ENCODE assay signal across 8 cellular contexts in the genomic region with DNA sequence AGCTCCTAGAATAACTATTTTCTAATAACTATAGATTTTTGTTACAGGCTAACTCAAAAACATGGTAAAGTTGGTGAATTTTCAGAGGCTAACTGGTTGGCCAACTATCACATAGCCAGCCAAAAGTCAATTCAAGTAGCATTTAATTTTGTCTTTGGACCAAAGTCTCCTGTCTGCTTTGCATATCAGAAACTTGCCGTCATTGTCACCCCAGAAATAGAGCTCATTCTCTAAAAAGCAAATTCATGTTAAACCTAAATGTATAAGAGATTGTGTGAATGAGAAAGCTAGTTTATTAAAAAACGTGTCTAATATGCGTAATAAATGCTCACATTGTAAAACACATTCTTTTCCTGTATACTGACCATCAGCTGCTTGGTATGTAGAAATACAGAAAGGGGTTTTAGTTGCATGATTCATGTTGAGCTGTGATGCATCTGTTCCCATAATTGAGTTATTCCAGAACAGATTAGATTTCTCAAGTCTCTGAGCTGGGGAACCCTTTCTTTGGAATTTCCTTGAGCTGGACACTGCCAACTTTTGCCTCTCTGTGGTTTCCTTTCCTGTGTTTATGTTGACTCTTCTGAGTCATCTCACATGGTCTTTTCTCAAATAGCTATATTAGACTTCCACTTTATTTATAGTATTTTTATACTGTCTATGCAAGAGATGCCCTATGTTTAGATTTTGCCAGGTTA. TPM values are rescaled to one million over a fixed set of nuclear protein-coding genes. Genes with fewer than 3 reads are reported as not detected.
A peak's percentile ranks its signal among the peaks of the same experiment; 100 is the strongest.
DNase-seq lines count a peak whose midpoint lies in the region; ATAC-seq, FAIRE-seq and TF ChIP-seq lines count a peak whose summit lies in the region.

No MANE protein-coding gene starts in this region.

- H3K27me3 Mint-ChIP-seq in H9 (ENCODE audit: low read depth): no peaks in the 10 kb centered on the region

- peak; percentile 63 for FAIRE-seq in GM12892 (lab: Jason Lieb, UNC)

- H3K9me3 ChIP-seq in colonic mucosa (no peaks in the 10 kb centered on the region), H9 (ENCODE audit: control insufficient read depth, low read depth, low read length) (no peaks in the 10 kb centered on the region)

- TF ChIP-seq CTCF in colonic mucosa (IDR thresholded peaks at IDR 0.05) (no peak), omental fat pad (IDR thresholded peaks at IDR 0.05) (no peak), H9 (conservative IDR thresholded peaks at IDR 0.05) (no peak)

- H3K4ac ChIP-seq in H9 (ENCODE audit: low read depth, low read length): no peak overlapping the region

- H3K79me1 ChIP-seq in H9 (ENCODE audit: insufficient read depth, low read depth, low read length, poor library complexity, severe bottlenecking): no peaks in the 10 kb centered on the region

- no CpG with 5 or more reads among the region's 3 CpGs for WGBS in H9 (ENCODE audit: extremely low coverage, insufficient read length, low lambda C conversion rate)

- intact Hi-C loops in colonic mucosa (cut with DNase I): loop anchor here (10.0 kb wide), 1 partner anchor 136 kb away; no protein-coding TSS in a partner anchor

- peak; percentile 97 for ATAC-seq in omental fat pad (ENCODE audit: low FRiP score)
- ATAC-seq in GM19023 (IDR thresholded peaks at IDR 0.05; ENCODE audit: unreplicated experiment): no peak

- no peak overlapping the region for H2BK20ac ChIP-seq in H9 (ENCODE audit: low read depth, low read length, poor library complexity, severe bottlenecking)

- DNase-seq in GM12892 (ENCODE audit: insufficient read length): no peak
- DNase-seq in HS-5 (ENCODE audit: low read depth): peak; percentile 98
- DNase-seq in colonic mucosa: no peak
- no peak for DNase-seq in omental fat pad (ENCODE audit: low spot score)
- DNase-seq in T-helper 2 cell: no peak
- no peak for DNase-seq in H7
- DNase-seq in H9: no peak

- H2AFZ ChIP-seq in H9 (ENCODE audit: low read length): no peak overlapping the region

- H3K27me3 ChIP-seq in colonic mucosa (no peaks in the 10 kb centered on the region), H7 (ENCODE audit: control insufficient read depth, insufficient read depth, low read length) (no peaks in the 10 kb centered on the region), H9 (ENCODE audit: insufficient read depth, low read length) (no peaks in the 10 kb centered on the region)

- no peaks in the 10 kb centered on the region for H3K36me3 ChIP-seq in colonic mucosa
- H3K36me3 ChIP-seq in H7 (replicated peaks; ENCODE audit: control insufficient read depth, insufficient read depth, low read length): no peaks in the 10 kb centered on the region

- no peak overlapping the region for H3K14ac ChIP-seq in H9 (ENCODE audit: insufficient read depth, low read length)

- H3K9me3 Mint-ChIP-seq in H9: peaks cover 10 to 11% of the 10 kb centered on the region in 2 experiments; a peak in 4 of 5 replicates

- no peak for TF ChIP-seq POLR2A in GM12892 (IDR thresholded peaks at IDR 0.05; ENCODE audit: low read depth, low read length)

- no peak overlapping the region for H2AK5ac ChIP-seq in H9 (ENCODE audit: insufficient read length, low read length)

- no peak overlapping the region for H3K9ac ChIP-seq in colonic mucosa (ENCODE audit: low read depth in 2 of 2, low read length in 2 of 2)
- H3K9ac ChIP-seq in H9 (ENCODE audit: extremely low read depth, insufficient read length, low read length): no peak overlapping the region

- H3K36me3 Mint-ChIP-seq in H9 (ENCODE audit: insufficient read depth in 1 of 3, low read depth in 3 of 3): peaks cover 9 to 12% (median 11%) of the 10 kb centered on the region in 3 experiments; a peak in 6 of 7 replicates

- no peak overlapping the region for H3K4me2 ChIP-seq in H9 (ENCODE audit: insufficient read depth, insufficient read length, low read length)

- H3K27ac ChIP-seq in colonic mucosa: peak overlapping the region; percentile 56
- H3K27ac ChIP-seq in H9 (ENCODE audit: insufficient read length, low read depth, low read length): no peak overlapping the region

- peaks cover 25% of the 10 kb centered on the region; the same call in 1 of the 2 replicates for H3K79me2 ChIP-seq in H9 (ENCODE audit: insufficient read depth, low read length)

- H4K5ac ChIP-seq in H9 (ENCODE audit: insufficient read length, low read depth, low read length): no peak overlapping the region

- peaks cover 3% of the 10 kb centered on the region for H3K4me1 ChIP-seq in colonic mucosa
- H3K4me1 ChIP-seq in H9 (ENCODE audit: insufficient read depth, low read length): peaks cover 2% of the 10 kb centered on the region; the same call in 1 of the 2 replicates

- no peak overlapping the region for H2BK5ac ChIP-seq in H9 (ENCODE audit: insufficient read length, low read length)

- H3T11ph ChIP-seq in H9 (ENCODE audit: low read length): no peak overlapping the region

- H2BK120ac ChIP-seq in H9 (ENCODE audit: low read depth, low read length, poor library complexity, severe bottlenecking): no peak overlapping the region

- H4K91ac ChIP-seq in H9 (ENCODE audit: insufficient read length, low read depth, low read length): no peak overlapping the region

- H3K23ac ChIP-seq in H9 (ENCODE audit: insufficient read length, low read depth, low read length): no peak overlapping the region

- H2BK12ac ChIP-seq in H9 (ENCODE audit: insufficient read length, low read depth, low read length): no peak overlapping the region

- H4K8ac ChIP-seq in H9 (replicated peaks; ENCODE audit: insufficient read length, low read depth, low read length): no peak overlapping the region

- no peak overlapping the region for H3K56ac ChIP-seq in H9 (ENCODE audit: insufficient read length, low read depth, low read length)

- no peaks in the 10 kb centered on the region for H3K23me2 ChIP-seq in H9 (ENCODE audit: insufficient read length, low read depth, low read length, poor library complexity, severe bottlenecking)

- H3K27ac Mint-ChIP-seq in H9: no peak overlapping the region; a peak in 1 of 7 replicates

- H4K20me1 ChIP-seq in H9 (ENCODE audit: control insufficient read depth, insufficient read depth, insufficient read length): no peaks in the 10 kb centered on the region

- no peak overlapping the region for H2BK15ac ChIP-seq in H9 (ENCODE audit: low read depth, low read length)

- H3K4me3 Mint-ChIP-seq in H9: no peak overlapping the region

- H3K4me3 ChIP-seq in colonic mucosa (no peak overlapping the region), H7 (ENCODE audit: insufficient read depth, low read depth, low read length) (no peak overlapping the region)

- H3K4me1 Mint-ChIP-seq in H9: peaks cover 5 to 8% of the 10 kb centered on the region in 2 experiments

- H3K18ac ChIP-seq in H9 (ENCODE audit: insufficient read length, low read depth, low read length): no peak overlapping the region

RNA-seq across cellular contexts. Expression of a gene that starts 7.3 kb away (rescaled TPM):
- polyA plus RNA-seq in GM12892 (2012; ENCODE audit: missing spikeins): 9.5 TPM
- 10 to 100 TPM in 1 of 2 donors, 1 to 10 TPM in 1; 7.0 to 11.1 TPM for total RNA-seq in colonic mucosa
- 10 to 100 TPM in 3 of 4 donors, 1 to 10 TPM in 1; 9.8 to 39.8 (median 12.5) TPM for total RNA-seq in omental fat pad
- total RNA-seq in H7 (2014; rRNA removed; shearing (Covaris generic)): 11.9 and 18.5 TPM in 2 replicates
- 21.5 and 21.7 TPM in 2 replicates for total RNA-seq in H9 (2021)
